1 cellular context compared by ENCODE assay signal in the genomic region with DNA sequence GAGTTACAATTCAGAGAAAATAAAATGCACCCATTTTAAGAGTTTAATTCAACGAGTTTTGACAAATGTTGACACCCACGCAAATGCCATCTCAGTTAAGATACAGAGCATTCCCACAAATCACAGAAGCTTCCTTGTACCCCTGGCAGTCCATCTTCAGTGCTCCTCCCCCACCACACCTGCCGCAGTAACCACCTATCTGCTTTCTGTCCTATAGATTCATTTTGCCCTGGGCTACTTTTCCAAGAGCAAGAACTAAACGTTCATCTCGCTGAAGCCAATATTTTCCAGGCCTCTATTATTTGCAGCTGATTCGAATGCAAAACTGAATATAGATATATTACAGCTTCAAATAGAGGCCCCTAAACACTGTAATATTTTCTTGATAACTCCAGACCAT.
TF ChIP-seq lines count a peak whose summit lies in the region.

No MANE protein-coding gene starts in this region.

TF ChIP-seq in SK-N-SH, 30 proteins besides CTCF, POLR2A, EP300 and RAD21 (continued from another document):
- TF ChIP-seq, protein P1, sequence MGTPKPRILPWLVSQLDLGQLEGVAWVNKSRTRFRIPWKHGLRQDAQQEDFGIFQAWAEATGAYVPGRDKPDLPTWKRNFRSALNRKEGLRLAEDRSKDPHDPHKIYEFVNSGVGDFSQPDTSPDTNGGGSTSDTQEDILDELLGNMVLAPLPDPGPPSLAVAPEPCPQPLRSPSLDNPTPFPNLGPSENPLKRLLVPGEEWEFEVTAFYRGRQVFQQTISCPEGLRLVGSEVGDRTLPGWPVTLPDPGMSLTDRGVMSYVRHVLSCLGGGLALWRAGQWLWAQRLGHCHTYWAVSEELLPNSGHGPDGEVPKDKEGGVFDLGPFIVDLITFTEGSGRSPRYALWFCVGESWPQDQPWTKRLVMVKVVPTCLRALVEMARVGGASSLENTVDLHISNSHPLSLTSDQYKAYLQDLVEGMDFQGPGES (IDR thresholded peaks at IDR 0.05; ENCODE audit: low read depth, low read length) = no peak
- TF ChIP-seq TEAD4 (IDR thresholded peaks at IDR 0.05; ENCODE audit: borderline replicate concordance, insufficient read depth) = no peak
- TF ChIP-seq RFX5 (IDR thresholded peaks at IDR 0.05; ENCODE audit: low read length) = no peak
- no peak for TF ChIP-seq SMC3 (IDR thresholded peaks at IDR 0.05; ENCODE audit: low read depth, low read length)
